ENCODE assay signal across 11 cellular contexts in the genomic region with DNA sequence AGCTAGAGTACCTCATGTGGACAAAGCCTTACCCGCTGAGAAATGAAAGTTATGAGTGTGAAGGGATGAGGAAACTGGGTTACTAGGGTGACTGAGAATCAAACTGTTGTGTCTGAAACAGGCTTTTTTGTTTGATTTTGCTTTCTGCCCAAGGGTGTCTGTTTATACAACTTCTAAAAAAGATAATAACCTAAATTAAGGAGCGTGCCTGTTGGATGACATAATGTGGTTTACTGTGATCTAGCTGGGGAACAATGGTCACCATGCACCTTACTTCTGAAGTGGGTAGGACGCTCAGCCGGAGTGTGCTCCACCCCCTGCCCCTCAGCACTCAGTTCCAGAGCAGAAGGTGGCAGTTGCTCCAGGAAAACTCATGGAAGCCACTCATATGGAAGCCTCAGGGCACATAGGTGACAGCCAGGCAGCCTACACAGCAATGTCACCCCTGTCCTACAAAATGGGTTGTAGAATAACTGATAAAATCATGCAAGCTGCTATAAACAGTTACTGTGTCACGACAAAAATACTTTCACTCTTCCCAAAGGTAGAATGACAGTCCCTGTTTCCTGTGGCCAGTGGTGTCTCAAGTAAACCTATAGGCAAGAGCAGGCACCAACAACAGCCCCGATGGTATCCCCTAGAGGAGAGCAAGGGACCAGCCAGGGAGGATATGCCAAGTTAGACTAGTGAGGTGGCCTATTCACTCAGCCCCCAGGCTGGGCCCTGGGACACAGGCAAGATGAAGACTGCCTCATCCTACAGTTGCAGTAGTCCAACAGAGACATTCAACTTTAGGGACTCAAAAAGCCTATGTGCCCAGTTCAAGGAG. TPM values are rescaled to one million over a fixed set of nuclear protein-coding genes. Genes with fewer than 3 reads are reported as not detected.
DNase-seq lines count a peak whose midpoint lies in the region; ATAC-seq and TF ChIP-seq lines count a peak whose summit lies in the region.
"Had no signal": no experiment of that assay in that cellular context is flagged by ENCODE, and none has a peak within 500 bp of the region (broad histone marks: within the 10 kb centered on the region; RNA-seq: fewer than 3 reads in every experiment).

No MANE protein-coding gene starts in this region.

- WGBS in IMR-90 (ENCODE audit: extremely low coverage in 2 of 2, insufficient read length in 1 of 2), 2 experiments, result no CpG with 5 or more reads among the region's 6 CpGs
- WGBS in upper lobe of left lung, 2 donors, result 33 to 53% methylated on average over 6 of the region's 6 CpGs

- peaks cover 14% of the 10 kb centered on the region for H3K9me1 ChIP-seq in IMR-90 (ENCODE audit: insufficient read depth, low read length)

- no peaks in the 10 kb centered on the region for H3K9me3 ChIP-seq in IMR-90 (ENCODE audit: control insufficient read depth, insufficient read depth, low read length)
- H3K9me3 ChIP-seq in upper lobe of left lung, result no peaks in the 10 kb centered on the region

- no peak overlapping the region for H3K4ac ChIP-seq in IMR-90 (ENCODE audit: low read depth, low read length)

- no peak for TF ChIP-seq EP300 in upper lobe of left lung (IDR thresholded peaks at IDR 0.05)

- H2AK9ac ChIP-seq in IMR-90 (replicated peaks; ENCODE audit: low read depth, low read length, poor library complexity), result no peak overlapping the region

- TF ChIP-seq CTCF in IMR-90 (conservative IDR thresholded peaks at IDR 0.05; ENCODE audit: low read depth, low read length) (no peak), astrocyte of the spinal cord (IDR thresholded peaks at IDR 0.05; ENCODE audit: low read depth, low read length) (no peak), upper lobe of left lung (IDR thresholded peaks at IDR 0.05) (no peak)

- no peak overlapping the region for H3K14ac ChIP-seq in IMR-90 (replicated peaks; ENCODE audit: low read depth, low read length)

- no peak overlapping the region for H4K8ac ChIP-seq in IMR-90 (ENCODE audit: low read depth in 2 of 2, low read length in 2 of 2)

- CTCF ChIA-PET in activated CD8-positive, alpha-beta memory T cell treated with anti-CD3 and anti-CD28 coated beads, Interleukin-2, amount 10 ng/mL, durations not matched to agents 7 days and 5 days (lab: Charles Lee), result no interaction called here
- CTCF ChIA-PET in IMR-90 (lab: Yijun Ruan, JAX), result interaction anchor here (1.1 kb wide), 1 partner anchor 8 kb away, joined by 3 read pairs; no protein-coding TSS in a partner anchor

- no peaks in the 10 kb centered on the region for H3K27me3 Mint-ChIP-seq in activated CD8-positive, alpha-beta memory T cell treated with anti-CD3 and anti-CD28 coated beads, Interleukin-2, amount 10 ng/mL, durations not matched to agents 7 days and 5 days

- H3K9me3 Mint-ChIP-seq in activated CD8-positive, alpha-beta memory T cell treated with anti-CD3 and anti-CD28 coated beads, Interleukin-2, amount 10 ng/mL, durations not matched to agents 7 days and 5 days (ENCODE audit: low read depth), result peaks cover 5% of the 10 kb centered on the region

- peak overlapping the region; percentile 26 for H3K4me2 ChIP-seq in IMR-90 (ENCODE audit: low read depth, low read length)

- peaks cover 4% of the 10 kb centered on the region; the same call in 1 of the 2 replicates for H4K20me1 ChIP-seq in IMR-90 (ENCODE audit: insufficient read depth, low read length)

- DNase-seq in activated CD8-positive, alpha-beta memory T cell treated with anti-CD3 and anti-CD28 coated beads, Interleukin-2, amount 10 ng/mL, durations not matched to agents 7 days and 5 days, result no peak
- no peak for DNase-seq in activated CD8-positive, alpha-beta memory T cell treated with anti-CD3 and anti-CD28 coated beads for 24 hours
- DNase-seq in IMR-90 (peak; percentile 58), astrocyte of the spinal cord (ENCODE audit: low read depth, low spot score) (peak; percentile 57), upper lobe of left lung (no peak), DMS79 treated with DMSO at 0.1 percent for 48 hours (lab: John Stamatoyannopoulos, UW) (no peak)

- no peak overlapping the region for H2AFZ ChIP-seq in IMR-90 (replicated peaks; ENCODE audit: low read length, poor library complexity)

- no peak overlapping the region for H2BK20ac ChIP-seq in IMR-90 (ENCODE audit: low read depth, low read length)

- no peak overlapping the region for H2AK5ac ChIP-seq in IMR-90 (ENCODE audit: low read depth, low read length)

- H3K56ac ChIP-seq in IMR-90 (ENCODE audit: extremely low read depth, insufficient read depth, low read length), result no peak overlapping the region

- dilution Hi-C loops in IMR-90 (cut with HindIII; ENCODE audit: low sequenced_read_pairs, unreplicated experiment), result no loop called here

- no peak overlapping the region for H4K5ac ChIP-seq in IMR-90 (ENCODE audit: low read depth, low read length)

- H3K18ac ChIP-seq in IMR-90 (ENCODE audit: low read depth, low read length), result no peak overlapping the region

- POLR2A ChIA-PET in IMR-90 (lab: Charles Lee; ENCODE audit: unreplicated experiment), result no interaction called here

- no TSS peak for BruUV-seq in IMR-90 (replicated peaks; lab: Mats Ljungman, UMichigan)

- peaks cover 40% of the 10 kb centered on the region for H3K4me1 Mint-ChIP-seq in activated CD8-positive, alpha-beta memory T cell treated with anti-CD3 and anti-CD28 coated beads, Interleukin-2, amount 10 ng/mL, durations not matched to agents 7 days and 5 days

- peaks cover 6% of the 10 kb centered on the region for H3K36me3 Mint-ChIP-seq in activated CD8-positive, alpha-beta memory T cell treated with anti-CD3 and anti-CD28 coated beads, Interleukin-2, amount 10 ng/mL, durations not matched to agents 7 days and 5 days

- H2BK15ac ChIP-seq in IMR-90 (ENCODE audit: low read depth, low read length), result no peak overlapping the region

- ATAC-seq in activated CD8-positive, alpha-beta memory T cell treated with anti-CD3 and anti-CD28 coated beads, Interleukin-2, amount 10 ng/mL, durations not matched to agents 7 days and 5 days, result peak; percentile 40
- ATAC-seq in IMR-90 (ENCODE audit: low read depth), result peak; percentile 85
- peak in 1 of 2 donors; percentile 66 for ATAC-seq in upper lobe of left lung (ENCODE audit: low FRiP score in 2 of 2)
- no peak for ATAC-seq in HG03095 (IDR thresholded peaks at IDR 0.05; ENCODE audit: unreplicated experiment)
- ATAC-seq in HG03039 (IDR thresholded peaks at IDR 0.05; ENCODE audit: unreplicated experiment), result no peak

- intact Hi-C loops in IMR-90 (cut with micrococcal nuclease), result no loop called here

- no peak overlapping the region for H3K4me3 Mint-ChIP-seq in activated CD8-positive, alpha-beta memory T cell treated with anti-CD3 and anti-CD28 coated beads, Interleukin-2, amount 10 ng/mL, durations not matched to agents 7 days and 5 days

- H3K27ac ChIP-seq in IMR-90 (ENCODE audit: insufficient read depth, low read length) (no peak overlapping the region), upper lobe of left lung (peak overlapping the region; percentile 20 to 54 (median 30))
- H3K27ac ChIP-seq: C4-2B, cardiac muscle cell, VCaP had no signal

- peaks cover 2% of the 10 kb centered on the region; the same call in 1 of the 2 replicates for H3K36me3 ChIP-seq in IMR-90 (ENCODE audit: control insufficient read depth, insufficient read depth, low read length)
- H3K36me3 ChIP-seq in upper lobe of left lung, result no peaks in the 10 kb centered on the region
- H3K36me3 ChIP-seq: cardiac muscle cell had no signal

- H3K4me1 ChIP-seq in IMR-90 (ENCODE audit: control insufficient read depth, insufficient read depth, low read length) (peaks cover 14% of the 10 kb centered on the region), upper lobe of left lung (peaks cover 21 to 46% (median 38%) of the 10 kb centered on the region in 4 donors)

- no peak for TF ChIP-seq POLR2A in IMR-90 (IDR thresholded peaks at IDR 0.05; ENCODE audit: low read depth, low read length)
- TF ChIP-seq POLR2A in upper lobe of left lung (IDR thresholded peaks at IDR 0.05), result no peak

- TF ChIP-seq RAD21 in IMR-90 (IDR thresholded peaks at IDR 0.05; ENCODE audit: low read length), result no peak

- no peak overlapping the region for H2BK120ac ChIP-seq in IMR-90 (ENCODE audit: low read depth, low read length)

- H3K27ac Mint-ChIP-seq in activated CD8-positive, alpha-beta memory T cell treated with anti-CD3 and anti-CD28 coated beads, Interleukin-2, amount 10 ng/mL, durations not matched to agents 7 days and 5 days, result peak overlapping the region; percentile 71

- peaks cover 13 to 26% of the 10 kb centered on the region in 2 experiments for H3K79me1 ChIP-seq in IMR-90 (ENCODE audit: low read depth in 1 of 2, low read length in 2 of 2)

- H2BK5ac ChIP-seq in IMR-90 (ENCODE audit: low read depth, low read length, poor library complexity, severe bottlenecking), result no peak overlapping the region

- no peak overlapping the region for H3K9ac ChIP-seq in IMR-90 (ENCODE audit: low read depth, low read length)

- no peak overlapping the region for H3K23ac ChIP-seq in IMR-90 (ENCODE audit: low read depth, low read length)

- H4K91ac ChIP-seq in IMR-90 (ENCODE audit: insufficient read depth, low read depth, low read length), result no peak overlapping the region

- H3K27me3 ChIP-seq in IMR-90 (ENCODE audit: control insufficient read depth, insufficient read depth, low read length), result no peaks in the 10 kb centered on the region
- H3K27me3 ChIP-seq in upper lobe of left lung, result no peaks in the 10 kb centered on the region
- H3K27me3 ChIP-seq: cardiac muscle cell had no signal

- H3K4me3 ChIP-seq in IMR-90 (ENCODE audit: insufficient read depth, low read depth, low read length) (no peak overlapping the region), astrocyte of the spinal cord (ENCODE audit: low read depth, low read length) (no peak overlapping the region), upper lobe of left lung (no peak overlapping the region)
- H3K4me3 ChIP-seq: cardiac muscle cell had no signal

- in situ Hi-C loops in IMR-90 (cut with MboI; ENCODE audit: low sequenced_read_pairs), result no loop called here
- in situ Hi-C loops in astrocyte of the spinal cord (cut with HindIII; ENCODE audit: low sequenced_read_pairs), result no loop called here

TF ChIP-seq in IMR-90, 13 proteins besides CTCF, POLR2A, EP300 and RAD21 (continues in another document):
- TF ChIP-seq MXI1 (IDR thresholded peaks at IDR 0.05; ENCODE audit: borderline replicate concordance, low read depth, low read length) (no peak), CEBPB (IDR thresholded peaks at IDR 0.05; ENCODE audit: low read depth, low read length) (no peak), SMC3 (IDR thresholded peaks at IDR 0.05; ENCODE audit: low read depth, low read length) (no peak), FOS (IDR thresholded peaks at IDR 0.05; ENCODE audit: low read depth, low read length) (no peak), BHLHE40 (IDR thresholded peaks at IDR 0.05; ENCODE audit: low read depth, low read length) (no peak), MAFK (IDR thresholded peaks at IDR 0.05; ENCODE audit: low read depth, low read length) (no peak)

RNA-seq across cellular contexts. Expression of a gene that starts 29.3 kb away (rescaled TPM):
- total RNA-seq in activated CD8-positive, alpha-beta memory T cell treated with anti-CD3 and anti-CD28 coated beads, Interleukin-2, amount 10 ng/mL, durations not matched to agents 7 days and 5 days, result under 1 TPM; 0.41 to 0.91 TPM
- total RNA-seq in IMR-90 (2012; rRNA removed) (11.9 and 13.4 TPM in 2 replicates), upper lobe of left lung (10 to 100 TPM; 23.3 to 51.3 (median 34.2) TPM)
- polyA plus RNA-seq in IMR-90 (2012; rRNA removed), result 6.2 and 7.1 TPM in 2 replicates
- 3.5 and 6.2 TPM in 2 replicates for polyA plus RNA-seq in IMR-90 (2012; cell fraction: cytosol; rRNA removed)
- 12.0 and 22.7 TPM in 2 replicates for polyA plus RNA-seq in IMR-90 (2012; cell fraction: nucleus; rRNA removed; ENCODE audit: low replicate concordance)

Comparison
In these comparisons a context has a peak if more than half of its experiments do, and no peak if none do; other contexts are left out.
1. ATAC-seq: peak in activated CD8-positive, alpha-beta memory T cell treated with anti-CD3 and anti-CD28 coated beads, Interleukin-2, amount 10 ng/mL, durations not matched to agents 7 days and 5 days (single experiment) and IMR-90 (single experiment); none in HG03095 (single experiment) and HG03039 (single experiment).
2. DNase-seq: peak in IMR-90 (single experiment) and astrocyte of the spinal cord (single experiment); none in activated CD8-positive, alpha-beta memory T cell treated with anti-CD3 and anti-CD28 coated beads, Interleukin-2, amount 10 ng/mL, durations not matched to agents 7 days and 5 days (single experiment), activated CD8-positive, alpha-beta memory T cell treated with anti-CD3 and anti-CD28 coated beads for 24 hours (single experiment), upper lobe of left lung (0 of 2) and DMS79 treated with DMSO at 0.1 percent for 48 hours (single experiment).